ENCODE assay signal across 1 cellular context in genomic region chr15:55283295-55284147, GRCh38.
TF ChIP-seq lines count a peak whose summit lies in the region.

No MANE protein-coding gene starts in this region.

TF ChIP-seq in HepG2, 621 proteins besides CTCF, POLR2A, EP300 and RAD21:
- no peak for TF ChIP-seq GATA4 (IDR thresholded peaks at IDR 0.05; ENCODE audit: borderline replicate concordance, low read depth)
- TF ChIP-seq GFI1 (CRISPR knock-in tag; IDR thresholded peaks at IDR 0.05; ENCODE audit: borderline replicate concordance) = no peak
- no peak for TF ChIP-seq ZNF644 (CRISPR knock-in tag; IDR thresholded peaks at IDR 0.05; ENCODE audit: low read depth)
- no peak for TF ChIP-seq PRMT3 (CRISPR knock-in tag; IDR thresholded peaks at IDR 0.05; ENCODE audit: borderline replicate concordance, low read depth)
- no peak for TF ChIP-seq HOXD1 (CRISPR knock-in tag; IDR thresholded peaks at IDR 0.05)
- TF ChIP-seq TCF12 (IDR thresholded peaks at IDR 0.05) = no peak
- no peak for TF ChIP-seq TCF12 (CRISPR knock-in tag; IDR thresholded peaks at IDR 0.05)
- TF ChIP-seq, protein P1, sequence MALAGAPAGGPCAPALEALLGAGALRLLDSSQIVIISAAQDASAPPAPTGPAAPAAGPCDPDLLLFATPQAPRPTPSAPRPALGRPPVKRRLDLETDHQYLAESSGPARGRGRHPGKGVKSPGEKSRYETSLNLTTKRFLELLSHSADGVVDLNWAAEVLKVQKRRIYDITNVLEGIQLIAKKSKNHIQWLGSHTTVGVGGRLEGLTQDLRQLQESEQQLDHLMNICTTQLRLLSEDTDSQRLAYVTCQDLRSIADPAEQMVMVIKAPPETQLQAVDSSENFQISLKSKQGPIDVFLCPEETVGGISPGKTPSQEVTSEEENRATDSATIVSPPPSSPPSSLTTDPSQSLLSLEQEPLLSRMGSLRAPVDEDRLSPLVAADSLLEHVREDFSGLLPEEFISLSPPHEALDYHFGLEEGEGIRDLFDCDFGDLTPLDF (CRISPR knock-in tag; IDR thresholded peaks at IDR 0.05) = no peak
- TF ChIP-seq AHR (CRISPR knock-in tag; IDR thresholded peaks at IDR 0.05) = no peak
- no peak for TF ChIP-seq THAP9 (CRISPR knock-in tag; IDR thresholded peaks at IDR 0.05; ENCODE audit: borderline replicate concordance)
- TF ChIP-seq ATM (IDR thresholded peaks at IDR 0.05; ENCODE audit: borderline replicate concordance) = no peak
- no peak for TF ChIP-seq ZNF230 (CRISPR knock-in tag; IDR thresholded peaks at IDR 0.05)
- TF ChIP-seq MLLT10 (CRISPR knock-in tag; IDR thresholded peaks at IDR 0.05) = no peak
- TF ChIP-seq PTBP1 (IDR thresholded peaks at IDR 0.05; ENCODE audit: low read depth, low read length, poor library complexity, severe bottlenecking) = no peak
- TF ChIP-seq, protein P2, sequence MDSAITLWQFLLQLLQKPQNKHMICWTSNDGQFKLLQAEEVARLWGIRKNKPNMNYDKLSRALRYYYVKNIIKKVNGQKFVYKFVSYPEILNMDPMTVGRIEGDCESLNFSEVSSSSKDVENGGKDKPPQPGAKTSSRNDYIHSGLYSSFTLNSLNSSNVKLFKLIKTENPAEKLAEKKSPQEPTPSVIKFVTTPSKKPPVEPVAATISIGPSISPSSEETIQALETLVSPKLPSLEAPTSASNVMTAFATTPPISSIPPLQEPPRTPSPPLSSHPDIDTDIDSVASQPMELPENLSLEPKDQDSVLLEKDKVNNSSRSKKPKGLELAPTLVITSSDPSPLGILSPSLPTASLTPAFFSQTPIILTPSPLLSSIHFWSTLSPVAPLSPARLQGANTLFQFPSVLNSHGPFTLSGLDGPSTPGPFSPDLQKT (CRISPR knock-in tag; IDR thresholded peaks at IDR 0.05; ENCODE audit: borderline replicate concordance) = no peak
